11 cellular contexts compared by ENCODE assay signal in the genomic region with DNA sequence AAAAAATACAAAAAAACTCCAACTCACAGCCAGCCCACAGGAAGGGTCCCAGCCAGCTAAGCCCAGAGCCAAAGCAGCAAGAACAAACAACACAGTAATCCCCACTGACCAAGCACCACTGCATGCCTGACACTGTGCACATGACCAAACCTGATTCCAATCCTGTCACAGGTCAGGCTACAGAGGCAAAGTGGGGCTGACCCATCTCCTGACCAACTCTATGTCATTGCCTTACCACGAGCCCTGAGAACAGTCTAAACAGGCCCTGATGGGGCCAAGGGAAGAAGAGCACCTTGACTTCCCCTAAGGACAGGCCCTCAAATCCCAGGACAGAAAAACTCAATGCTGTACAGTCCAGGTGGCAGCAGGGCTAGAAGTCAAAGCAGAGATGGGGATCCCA. TPM values are rescaled to one million over a fixed set of nuclear protein-coding genes. Genes with fewer than 3 reads are reported as not detected.
DNase-seq lines count a peak whose midpoint lies in the region; ATAC-seq and TF ChIP-seq lines count a peak whose summit lies in the region.
"Had no signal": no experiment of that assay in that cellular context is flagged by ENCODE, and none has a peak within 500 bp of the region (broad histone marks: within the 10 kb centered on the region; RNA-seq: fewer than 3 reads in every experiment).

No MANE protein-coding gene starts in this region.

- H3K27ac Mint-ChIP-seq in activated CD4-positive, alpha-beta T cell treated with anti-CD3 and anti-CD28 coated beads, Interleukin-2, amount 10 ng/mL, durations not matched to agents 24 days and 14 days: peak overlapping the region; percentile 22
- H3K27ac Mint-ChIP-seq in chondrocyte (ENCODE audit: unreplicated experiment) (peak overlapping the region; percentile 95), type B pancreatic cell (peak overlapping the region; percentile 79)

- intact Hi-C loops in activated CD4-positive, alpha-beta T cell treated with anti-CD3 and anti-CD28 coated beads, Interleukin-2, amount 10 ng/mL, durations not matched to agents 24 days and 14 days (cut with micrococcal nuclease): loop anchor here (5.0 kb wide), 2 partner anchors 84 to 254 kb away; no protein-coding TSS in a partner anchor

- H3K36me3 Mint-ChIP-seq in activated CD4-positive, alpha-beta T cell treated with anti-CD3 and anti-CD28 coated beads, Interleukin-2, amount 10 ng/mL, durations not matched to agents 24 days and 14 days (ENCODE audit: low read depth): peaks cover 23% of the 10 kb centered on the region
- H3K36me3 Mint-ChIP-seq in chondrocyte (ENCODE audit: low read depth) (peaks cover 4% of the 10 kb centered on the region), type B pancreatic cell (peaks cover 22% of the 10 kb centered on the region)
- H3K36me3 Mint-ChIP-seq: naive B cell had no signal

- no peak overlapping the region for H3K4me3 Mint-ChIP-seq in activated CD4-positive, alpha-beta T cell treated with anti-CD3 and anti-CD28 coated beads, Interleukin-2, amount 10 ng/mL, durations not matched to agents 24 days and 14 days
- H3K4me3 Mint-ChIP-seq in chondrocyte (ENCODE audit: unreplicated experiment) (peak overlapping the region; percentile 89), type B pancreatic cell (peak overlapping the region; percentile 85)

- no peak for ATAC-seq in esophagus mucosa
- ATAC-seq in activated CD4-positive, CD25-positive, alpha-beta regulatory T cell treated with anti-CD3 and anti-CD28 coated beads, Interleukin-2, amount 50 U/mL, for 24 hours: no peak
- ATAC-seq: A549, Panc1 had no signal

- H3K27me3 Mint-ChIP-seq in activated CD4-positive, alpha-beta T cell treated with anti-CD3 and anti-CD28 coated beads, Interleukin-2, amount 10 ng/mL, durations not matched to agents 24 days and 14 days: no peaks in the 10 kb centered on the region
- H3K27me3 Mint-ChIP-seq in chondrocyte (ENCODE audit: low read depth): no peaks in the 10 kb centered on the region
- H3K27me3 Mint-ChIP-seq in type B pancreatic cell: no peaks in the 10 kb centered on the region
- H3K27me3 Mint-ChIP-seq: naive B cell had no signal

- TF ChIP-seq CTCF in chondrocyte (IDR thresholded peaks at IDR 0.05): no peak
- no peak for TF ChIP-seq CTCF in type B pancreatic cell (conservative IDR thresholded peaks at IDR 0.05)

- H3K9me3 Mint-ChIP-seq in activated CD4-positive, alpha-beta T cell treated with anti-CD3 and anti-CD28 coated beads, Interleukin-2, amount 10 ng/mL, durations not matched to agents 24 days and 14 days: peaks cover 1% of the 10 kb centered on the region
- H3K9me3 Mint-ChIP-seq in chondrocyte (ENCODE audit: low read depth) (no peaks in the 10 kb centered on the region), type B pancreatic cell (peaks cover 2% of the 10 kb centered on the region)
- H3K9me3 Mint-ChIP-seq: naive B cell had no signal

- no peak for DNase-seq in activated CD4-positive, alpha-beta T cell treated with anti-CD3 and anti-CD28 coated beads, Interleukin-2, amount 10 ng/mL, durations not matched to agents 24 days and 14 days
- no peak for DNase-seq in activated CD4-positive, alpha-beta T cell treated with anti-CD3 and anti-CD28 coated beads, Interleukin-2, amount 50 U/mL, for 48 hours
- DNase-seq in chondrocyte (ENCODE audit: low spot score) (no peak), medulla oblongata (ENCODE audit: extremely low spot score) (peak; percentile 68), type B pancreatic cell (ENCODE audit: extremely low spot score, unreplicated experiment) (no peak), kidney glomerular epithelial cell (lab: John Stamatoyannopoulos, UW) (no peak)
- DNase-seq: naive B cell had no signal

- H3K4me1 Mint-ChIP-seq in activated CD4-positive, alpha-beta T cell treated with anti-CD3 and anti-CD28 coated beads, Interleukin-2, amount 10 ng/mL, durations not matched to agents 24 days and 14 days: peaks cover 42% of the 10 kb centered on the region
- H3K4me1 Mint-ChIP-seq in chondrocyte (ENCODE audit: low read depth): peaks cover 48% of the 10 kb centered on the region
- peaks cover 31% of the 10 kb centered on the region for H3K4me1 Mint-ChIP-seq in type B pancreatic cell (ENCODE audit: unreplicated experiment)

RNA-seq across cellular contexts. Expression of a gene that starts 2.4 kb away (rescaled TPM):
- 19.7 and 23.1 TPM in 2 replicates for total RNA-seq in activated CD4-positive, alpha-beta T cell treated with anti-CD3 and anti-CD28 coated beads, Interleukin-2, amount 10 ng/mL, durations not matched to agents 24 days and 14 days
- 93.2 to 110 TPM (median 107 TPM) in 3 replicates for total RNA-seq in chondrocyte
- total RNA-seq in type B pancreatic cell (ENCODE audit: low replicate concordance): 60.7 and 70.2 TPM in 2 replicates
- total RNA-seq in esophagus mucosa: 92.6 TPM

RNA-seq across cellular contexts. Expression of a gene that starts 41.9 kb away (rescaled TPM):
- 10.8 and 12.0 TPM in 2 replicates for total RNA-seq in activated CD4-positive, alpha-beta T cell treated with anti-CD3 and anti-CD28 coated beads, Interleukin-2, amount 10 ng/mL, durations not matched to agents 24 days and 14 days
- total RNA-seq in chondrocyte (14.0 to 18.5 TPM (median 14.1 TPM) in 3 replicates), type B pancreatic cell (ENCODE audit: low replicate concordance) (18.5 and 24.7 TPM in 2 replicates), esophagus mucosa (7.2 TPM)

RNA-seq across cellular contexts. Expression of a gene that starts 59.3 kb away (rescaled TPM):
- 129 and 138 TPM in 2 replicates for total RNA-seq in activated CD4-positive, alpha-beta T cell treated with anti-CD3 and anti-CD28 coated beads, Interleukin-2, amount 10 ng/mL, durations not matched to agents 24 days and 14 days
- total RNA-seq in chondrocyte (86.4 to 106 TPM (median 87.2 TPM) in 3 replicates), type B pancreatic cell (ENCODE audit: low replicate concordance) (89.9 and 120 TPM in 2 replicates), esophagus mucosa (53.6 TPM)

RNA-seq across cellular contexts. Expression of a gene that starts 60.0 kb away (rescaled TPM):
- total RNA-seq in activated CD4-positive, alpha-beta T cell treated with anti-CD3 and anti-CD28 coated beads, Interleukin-2, amount 10 ng/mL, durations not matched to agents 24 days and 14 days: 16.2 and 18.2 TPM in 2 replicates
- 10.6 to 16.0 TPM (median 13.1 TPM) in 3 replicates for total RNA-seq in chondrocyte
- total RNA-seq in type B pancreatic cell (ENCODE audit: low replicate concordance): 17.9 and 20.0 TPM in 2 replicates
- 11.9 TPM for total RNA-seq in esophagus mucosa

Comparison
In these comparisons a context has a peak if more than half of its experiments do, and no peak if none do; other contexts are left out.
1. H3K27ac Mint-ChIP-seq: peak in every context shown above with its lines; median percentile 95 in chondrocyte; 79 in type B pancreatic cell; 22 in activated CD4-positive, alpha-beta T cell treated with anti-CD3 and anti-CD28 coated beads, Interleukin-2, amount 10 ng/mL, durations not matched to agents 24 days and 14 days.